ENCODE assay signal across 1 cellular context in genomic region chr11:20327377-20327776, GRCh38.
TF ChIP-seq lines count a peak whose summit lies in the region.

No MANE protein-coding gene starts in this region.

TF ChIP-seq in GM23338, 12 proteins besides CTCF, POLR2A, EP300 and RAD21 (continued from another document):
- TF ChIP-seq REST (IDR thresholded peaks at IDR 0.05; ENCODE audit: unreplicated experiment) (no peak), NANOG (IDR thresholded peaks at IDR 0.05; ENCODE audit: borderline replicate concordance) (no peak)
